8 cellular contexts compared by ENCODE assay signal in genomic region chr10:63268798-63269503, GRCh38.
DNase-seq lines count a peak whose midpoint lies in the region; ATAC-seq, FAIRE-seq and TF ChIP-seq lines count a peak whose summit lies in the region.

No MANE protein-coding gene starts in this region.

- peaks cover 5% of the 10 kb centered on the region for H3K36me3 Mint-ChIP-seq in T-helper 1 cell treated with Interleukin-12 subunit alpha and Interleukin-12 subunit beta and Interleukin-4 antibody, amounts not matched to agents 30 μg/mL and 1 μg/mL, for 36 hours (ENCODE audit: low read depth)

- H3K36me3 ChIP-seq in ascending aorta, result no peaks in the 10 kb centered on the region

- TF ChIP-seq CTCF in ascending aorta (IDR thresholded peaks at IDR 0.05), result peak; percentile 20 to 54 (median 45)

- FAIRE-seq in GM12892 (lab: Jason Lieb, UNC), result peak; percentile 100

- peaks cover 15% of the 10 kb centered on the region for H3K4me1 Mint-ChIP-seq in T-helper 1 cell treated with Interleukin-12 subunit alpha and Interleukin-12 subunit beta and Interleukin-4 antibody, amounts not matched to agents 30 μg/mL and 1 μg/mL, for 36 hours (ENCODE audit: low read depth)

- H3K9me3 ChIP-seq in ascending aorta, result no peaks in the 10 kb centered on the region

- no peaks in the 10 kb centered on the region for H3K4me1 ChIP-seq in ascending aorta

- peak; percentile 98 for ATAC-seq in HG02798 (IDR thresholded peaks at IDR 0.05; ENCODE audit: poor library complexity, unreplicated experiment)

- H3K27ac ChIP-seq in ascending aorta, result peak overlapping the region; percentile 76 to 84

- H3K4me3 Mint-ChIP-seq in T-helper 1 cell treated with Interleukin-12 subunit alpha and Interleukin-12 subunit beta and Interleukin-4 antibody, amounts not matched to agents 30 μg/mL and 1 μg/mL, for 36 hours, result peak overlapping the region; percentile 98

- peak; percentile 36 for DNase-seq in GM12892 (ENCODE audit: insufficient read length)
- peak; percentile 84 for DNase-seq in NCI-H1436 (lab: John Stamatoyannopoulos, UW)
- peak; percentile 81 to 95 for DNase-seq in ascending aorta (ENCODE audit: low spot score in 2 of 2)
- DNase-seq in hepatic stellate cell (ENCODE audit: low spot score), result peak; percentile 77
- DNase-seq in renal cortical epithelial cell (ENCODE audit: low read depth), result peak; percentile 97
- DNase-seq in mesenteric fat pad (ENCODE audit: low spot score), result no peak

- H3K27me3 ChIP-seq in ascending aorta, result no peaks in the 10 kb centered on the region

- peak overlapping the region; percentile 55 to 64 for H3K4me3 ChIP-seq in ascending aorta

- intact Hi-C loops in ascending aorta (cut with DNase I), result loop anchor here (2.0 to 5.0 kb wide), 5 partner anchors 52 to 444 kb away; partner anchors contain the start of gene JMJD1C

- no peaks in the 10 kb centered on the region for H3K9me3 Mint-ChIP-seq in T-helper 1 cell treated with Interleukin-12 subunit alpha and Interleukin-12 subunit beta and Interleukin-4 antibody, amounts not matched to agents 30 μg/mL and 1 μg/mL, for 36 hours

- H3K27me3 Mint-ChIP-seq in T-helper 1 cell treated with Interleukin-12 subunit alpha and Interleukin-12 subunit beta and Interleukin-4 antibody, amounts not matched to agents 30 μg/mL and 1 μg/mL, for 36 hours (ENCODE audit: low read depth), result no peaks in the 10 kb centered on the region

- H3K27ac Mint-ChIP-seq in T-helper 1 cell treated with Interleukin-12 subunit alpha and Interleukin-12 subunit beta and Interleukin-4 antibody, amounts not matched to agents 30 μg/mL and 1 μg/mL, for 36 hours, result peak overlapping the region; percentile 100

- TF ChIP-seq POLR2A in GM12892 (IDR thresholded peaks at IDR 0.05; ENCODE audit: low read depth, low read length), result peak; percentile 99
